ENCODE assay signal across 15 cellular contexts in the genomic region with DNA sequence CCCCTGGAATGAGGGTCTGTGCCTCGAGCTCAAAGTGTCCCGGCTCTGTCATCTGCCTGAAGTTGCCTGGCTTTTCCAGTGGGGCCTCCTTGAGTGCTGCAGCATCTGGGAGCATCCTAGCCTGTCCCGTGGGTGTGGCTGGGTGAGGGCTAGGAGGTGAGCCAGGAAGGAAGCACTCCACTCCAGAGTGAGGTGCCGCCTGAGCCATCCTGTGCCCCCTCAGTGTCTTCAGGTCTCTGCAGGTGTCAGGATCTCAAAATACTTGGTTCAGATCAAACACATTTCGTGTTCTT. TPM values are rescaled to one million over a fixed set of nuclear protein-coding genes. Genes with fewer than 3 reads are reported as not detected.
DNase-seq lines count a peak whose midpoint lies in the region; ATAC-seq and TF ChIP-seq lines count a peak whose summit lies in the region.
"Had no signal": no experiment of that assay in that cellular context is flagged by ENCODE, and none has a peak within 500 bp of the region (broad histone marks: within the 10 kb centered on the region; RNA-seq: fewer than 3 reads in every experiment).

No MANE protein-coding gene starts in this region.

- H3K4me2 ChIP-seq in BLaER1 treated with 17β-estradiol and CSF1 and Interleukin-3, amounts not matched to agents 10 nM and 100 nM, result peak overlapping the region in 9 of 11 experiments; percentile 61 to 95 (median 80); a peak in 15 of 22 replicates
- no peak overlapping the region for H3K4me2 ChIP-seq in neuronal stem cell (ENCODE audit: insufficient read depth, low read length, poor library complexity, severe bottlenecking)

- peaks cover 1% of the 10 kb centered on the region for H3K36me3 Mint-ChIP-seq in chondrocyte (ENCODE audit: low read depth)

- no peak overlapping the region for H3K4ac ChIP-seq in neuronal stem cell (ENCODE audit: low read length)

- H3K27ac ChIP-seq in BLaER1 treated with 17β-estradiol and CSF1 and Interleukin-3, amounts not matched to agents 10 nM and 100 nM, result no peak overlapping the region
- no peak overlapping the region for H3K27ac ChIP-seq in neuronal stem cell (replicated peaks; ENCODE audit: low read length)
- H3K27ac ChIP-seq in upper lobe of right lung, result peak overlapping the region; percentile 66
- H3K27ac ChIP-seq in psoas muscle, result no peak overlapping the region
- H3K27ac ChIP-seq: C4-2B had no signal

- no peak overlapping the region for H4K91ac ChIP-seq in neuronal stem cell (ENCODE audit: low read depth, low read length, poor library complexity)

- ATAC-seq in upper lobe of right lung (no peak), psoas muscle (no peak)
- ATAC-seq: GM12878, HepG2 had no signal

- no peak overlapping the region for H3K4me3 ChIP-seq in BLaER1 treated with 17β-estradiol and CSF1 and Interleukin-3, amounts not matched to agents 10 nM and 100 nM
- H3K4me3 ChIP-seq in neuronal stem cell (ENCODE audit: low read length in 2 of 2), result no peak overlapping the region
- no peak overlapping the region for H3K4me3 ChIP-seq in upper lobe of right lung
- H3K4me3 ChIP-seq in psoas muscle, result no peak overlapping the region
- H3K4me3 ChIP-seq: GM12878, HAP-1 had no signal

- TF ChIP-seq CTCF in chondrocyte (IDR thresholded peaks at IDR 0.05), result no peak
- no peak for TF ChIP-seq CTCF in upper lobe of right lung (IDR thresholded peaks at IDR 0.05)
- TF ChIP-seq CTCF in psoas muscle (IDR thresholded peaks at IDR 0.05), result no peak

- H3K9me3 Mint-ChIP-seq in chondrocyte (ENCODE audit: low read depth), result no peaks in the 10 kb centered on the region
- H3K9me3 Mint-ChIP-seq: CD4-positive, alpha-beta memory T cell had no signal

- peak overlapping the region; percentile 65 for H3K23ac ChIP-seq in neuronal stem cell (ENCODE audit: low read depth, low read length, poor library complexity)

- H2AFZ ChIP-seq in neuronal stem cell (ENCODE audit: low read length), result no peak overlapping the region

- H4K8ac ChIP-seq in neuronal stem cell (ENCODE audit: low read depth, low read length), result no peak overlapping the region

- H2BK120ac ChIP-seq in neuronal stem cell (ENCODE audit: low read depth, low read length), result no peak overlapping the region

- no CpG with 5 or more reads among the region's 5 CpGs for WGBS in neuronal stem cell (ENCODE audit: extremely low coverage in 2 of 2, insufficient read length in 2 of 2, insufficient replicate concordance in 1 of 2), 2 donors
- 88 to 91% (median 91%) methylated on average over 5 of the region's 5 CpGs for whole genome bisulfite sequencing in psoas muscle, 3 donors

- peaks cover 0 to 6% (median 0%) of the 10 kb centered on the region in 11 experiments; a peak in 2 of 22 replicates for H3K9me3 ChIP-seq in BLaER1 treated with 17β-estradiol and CSF1 and Interleukin-3, amounts not matched to agents 10 nM and 100 nM (replicated peaks in 1 of 11)
- H3K9me3 ChIP-seq in neuronal stem cell (replicated peaks in 1 of 2; ENCODE audit: control insufficient read depth in 2 of 2, insufficient read depth in 1 of 2, low read depth in 1 of 2, low read length in 2 of 2), result no peaks in the 10 kb centered on the region
- H3K9me3 ChIP-seq in upper lobe of right lung, result no peaks in the 10 kb centered on the region
- no peaks in the 10 kb centered on the region for H3K9me3 ChIP-seq in psoas muscle
- H3K9me3 ChIP-seq: HAP-1 had no signal

- H4K20me1 ChIP-seq in BLaER1 treated with 17β-estradiol and CSF1 and Interleukin-3, amounts not matched to agents 10 nM and 100 nM, result peaks cover 0 to 89% (median 52%) of the 10 kb centered on the region in 11 experiments; a peak in 16 of 22 replicates

- H2BK12ac ChIP-seq in neuronal stem cell (ENCODE audit: low read length), result no peak overlapping the region

- H3K4me1 Mint-ChIP-seq in chondrocyte (ENCODE audit: low read depth), result peaks cover 15% of the 10 kb centered on the region

- no peak overlapping the region for H2BK15ac ChIP-seq in neuronal stem cell (ENCODE audit: low read length)

- no peaks in the 10 kb centered on the region for H3K27me3 Mint-ChIP-seq in chondrocyte (ENCODE audit: low read depth)
- H3K27me3 Mint-ChIP-seq: CD4-positive, alpha-beta memory T cell had no signal

- no peak overlapping the region for H2BK5ac ChIP-seq in neuronal stem cell (ENCODE audit: low read length)

- peaks cover 19% of the 10 kb centered on the region for H3K79me1 ChIP-seq in neuronal stem cell (ENCODE audit: low read depth, low read length)

- DNase-seq in chondrocyte (ENCODE audit: low spot score) (peak; percentile 54), neuronal stem cell (ENCODE audit: low spot score) (no peak), upper lobe of right lung (no peak), NCI-H2029 treated with DMSO at 0.1 percent for 48 hours (lab: John Stamatoyannopoulos, UW) (no peak), psoas muscle (no peak), UCSD-AML1 (lab: John Stamatoyannopoulos, UW; ENCODE audit: unreplicated experiment) (no peak)
- DNase-seq: ACHN; CD4-positive, alpha-beta memory T cell; DMS79; GOT3 had no signal

- no peak overlapping the region for H3K4me3 Mint-ChIP-seq in chondrocyte (ENCODE audit: unreplicated experiment)
- H3K4me3 Mint-ChIP-seq: CD4-positive, alpha-beta memory T cell had no signal

- intact Hi-C loops in upper lobe of right lung (cut with DNase I) (no loop called here), psoas muscle (cut with DNase I) (no loop called here)

- no peak overlapping the region for H3K27ac Mint-ChIP-seq in chondrocyte (ENCODE audit: unreplicated experiment)

- no peaks in the 10 kb centered on the region for H3K27me3 ChIP-seq in BLaER1 treated with 17β-estradiol and CSF1 and Interleukin-3, amounts not matched to agents 10 nM and 100 nM
- H3K27me3 ChIP-seq in neuronal stem cell (ENCODE audit: control insufficient read depth in 3 of 3, insufficient read depth in 3 of 3, low read depth in 1 of 3, low read length in 3 of 3), result no peaks in the 10 kb centered on the region
- H3K27me3 ChIP-seq in upper lobe of right lung, result no peaks in the 10 kb centered on the region
- no peaks in the 10 kb centered on the region for H3K27me3 ChIP-seq in psoas muscle (ENCODE audit: insufficient read depth in 3 of 3, low read length in 2 of 3)

- H3K14ac ChIP-seq in neuronal stem cell (ENCODE audit: low read length), result no peak overlapping the region

- H3K4me1 ChIP-seq in BLaER1 treated with 17β-estradiol and CSF1 and Interleukin-3, amounts not matched to agents 10 nM and 100 nM, result peaks cover 50 to 66% (median 53%) of the 10 kb centered on the region in 10 experiments
- no peaks in the 10 kb centered on the region for H3K4me1 ChIP-seq in neuronal stem cell (ENCODE audit: control insufficient read depth in 2 of 2, insufficient read depth in 1 of 2, low read depth in 1 of 2, low read length in 2 of 2)
- peaks cover 11% of the 10 kb centered on the region for H3K4me1 ChIP-seq in upper lobe of right lung
- peaks cover 4% of the 10 kb centered on the region for H3K4me1 ChIP-seq in psoas muscle
- H3K4me1 ChIP-seq: HAP-1 had no signal

- peak overlapping the region in 2 of 11 experiments; percentile 7 to 51; a peak in 1 of 22 replicates for H3K9ac ChIP-seq in BLaER1 treated with 17β-estradiol and CSF1 and Interleukin-3, amounts not matched to agents 10 nM and 100 nM
- no peak overlapping the region for H3K9ac ChIP-seq in neuronal stem cell (ENCODE audit: low read depth, low read length, poor library complexity)

- peaks cover 0 to 16% (median 10%) of the 10 kb centered on the region in 11 experiments; a peak in 11 of 22 replicates for H3K36me3 ChIP-seq in BLaER1 treated with 17β-estradiol and CSF1 and Interleukin-3, amounts not matched to agents 10 nM and 100 nM
- peaks cover 2 to 25% of the 10 kb centered on the region in 2 donors for H3K36me3 ChIP-seq in neuronal stem cell (replicated peaks in 1 of 2; ENCODE audit: control insufficient read depth in 2 of 2, insufficient read depth in 2 of 2, low read length in 2 of 2)
- H3K36me3 ChIP-seq in upper lobe of right lung, result peaks cover 9% of the 10 kb centered on the region
- peaks cover 0 to 12% of the 10 kb centered on the region in 2 donors for H3K36me3 ChIP-seq in psoas muscle (ENCODE audit: insufficient read depth in 1 of 2, low read depth in 1 of 2)
- H3K36me3 ChIP-seq: HAP-1 had no signal

- H3K18ac ChIP-seq in neuronal stem cell (ENCODE audit: low read length), result no peak overlapping the region

- H2AK5ac ChIP-seq in neuronal stem cell (ENCODE audit: low read depth, low read length), result no peak overlapping the region

RNA-seq across cellular contexts. Expression of gene IBA57, which starts 11.5 kb away (rescaled TPM):
- 5.2 to 7.7 TPM (median 5.9 TPM) in 3 replicates for total RNA-seq in chondrocyte
- polyA plus RNA-seq in neuronal stem cell (2013, experiment 1 of 2), result 1.3 TPM
- polyA plus RNA-seq in neuronal stem cell (2013, experiment 2 of 2), result 1.4 TPM
- total RNA-seq in upper lobe of right lung, result 13.0 TPM
- total RNA-seq in psoas muscle, result 10 to 100 TPM; 11.3 to 26.2 (median 17.8) TPM
- 10 to 100 TPM in 2 of 3 donors, 1 to 10 TPM in 1; 7.7 to 16.0 (median 11.5) TPM for polyA plus RNA-seq in psoas muscle

RNA-seq across cellular contexts. Expression of gene GJC2, which starts 27.4 kb away (rescaled TPM):
- total RNA-seq in chondrocyte (1.5 to 2.0 TPM (median 1.8 TPM) in 3 replicates), upper lobe of right lung (6.9 TPM), psoas muscle (under 1 TPM; 0.37 to 0.92 (median 0.52) TPM)
- 0.24 TPM for polyA plus RNA-seq in neuronal stem cell (2013, experiment 1 of 2)
- polyA plus RNA-seq in neuronal stem cell (2013, experiment 2 of 2), result 0.17 TPM
- under 1 TPM; 0.19 to 0.40 (median 0.20) TPM for polyA plus RNA-seq in psoas muscle
- polyA plus RNA-seq: CD4-positive, alpha-beta memory T cell had no signal

RNA-seq across cellular contexts. Expression of gene OBSCN, which starts 30.7 kb away (rescaled TPM):
- total RNA-seq in chondrocyte, result 6.3 to 11.4 TPM (median 10.2 TPM) in 3 replicates
- polyA plus RNA-seq in neuronal stem cell (2013, experiment 1 of 2), result 7.3 TPM
- polyA plus RNA-seq in neuronal stem cell (2013, experiment 2 of 2), result 7.9 TPM
- 39.4 TPM for total RNA-seq in upper lobe of right lung
- 1,000 to 10,000 TPM; 1,061 to 1,869 (median 1,568) TPM for total RNA-seq in psoas muscle
- polyA plus RNA-seq in psoas muscle, result 100 to 1,000 TPM; 397 to 658 (median 442) TPM

RNA-seq across cellular contexts. Expression of gene GUK1, which starts 37.0 kb away (rescaled TPM):
- total RNA-seq in chondrocyte (155 to 196 TPM (median 189 TPM) in 3 replicates), upper lobe of right lung (203 TPM), psoas muscle (100 to 1,000 TPM in 1 of 4 donors, 10 to 100 TPM in 3; 90.2 to 122 (median 92.8) TPM)
- polyA plus RNA-seq in neuronal stem cell (2013, experiment 1 of 2), result 106 TPM
- 98.6 TPM for polyA plus RNA-seq in neuronal stem cell (2013, experiment 2 of 2)
- polyA plus RNA-seq in psoas muscle, result 100 to 1,000 TPM; 161 to 271 (median 166) TPM

Comparison
In these comparisons a context has a peak if more than half of its experiments do, and no peak if none do; other contexts are left out.
1. RNA of gene OBSCN, which starts 30.7 kb away (total RNA-seq): 1,061 to 1,869 TPM in psoas muscle; 39.4 TPM in upper lobe of right lung (single experiment) and 6.3 to 11.4 TPM in chondrocyte; every median in the first group is over 10 times any median in the second.